ENCODE assay signal across 1 cellular context in genomic region chr6:134420638-134421181, GRCh38.
TF ChIP-seq lines count a peak whose summit lies in the region.

No MANE protein-coding gene starts in this region.

TF ChIP-seq in HepG2, 621 proteins besides CTCF, POLR2A, EP300 and RAD21 (continued from another document):
- TF ChIP-seq ATM (IDR thresholded peaks at IDR 0.05; ENCODE audit: borderline replicate concordance) = no peak
- no peak for TF ChIP-seq ZNF629 (CRISPR knock-in tag; conservative IDR thresholded peaks at IDR 0.05)
- TF ChIP-seq ISX (CRISPR knock-in tag; conservative IDR thresholded peaks at IDR 0.05) = no peak
- no peak for TF ChIP-seq ZNF136 (CRISPR knock-in tag; IDR thresholded peaks at IDR 0.05; ENCODE audit: low read depth)
- TF ChIP-seq HMG20A (CRISPR knock-in tag; IDR thresholded peaks at IDR 0.05; ENCODE audit: borderline replicate concordance) = no peak
- no peak for TF ChIP-seq MED13 (CRISPR knock-in tag; IDR thresholded peaks at IDR 0.05)
